8 cellular contexts compared by ENCODE assay signal in the genomic region with DNA sequence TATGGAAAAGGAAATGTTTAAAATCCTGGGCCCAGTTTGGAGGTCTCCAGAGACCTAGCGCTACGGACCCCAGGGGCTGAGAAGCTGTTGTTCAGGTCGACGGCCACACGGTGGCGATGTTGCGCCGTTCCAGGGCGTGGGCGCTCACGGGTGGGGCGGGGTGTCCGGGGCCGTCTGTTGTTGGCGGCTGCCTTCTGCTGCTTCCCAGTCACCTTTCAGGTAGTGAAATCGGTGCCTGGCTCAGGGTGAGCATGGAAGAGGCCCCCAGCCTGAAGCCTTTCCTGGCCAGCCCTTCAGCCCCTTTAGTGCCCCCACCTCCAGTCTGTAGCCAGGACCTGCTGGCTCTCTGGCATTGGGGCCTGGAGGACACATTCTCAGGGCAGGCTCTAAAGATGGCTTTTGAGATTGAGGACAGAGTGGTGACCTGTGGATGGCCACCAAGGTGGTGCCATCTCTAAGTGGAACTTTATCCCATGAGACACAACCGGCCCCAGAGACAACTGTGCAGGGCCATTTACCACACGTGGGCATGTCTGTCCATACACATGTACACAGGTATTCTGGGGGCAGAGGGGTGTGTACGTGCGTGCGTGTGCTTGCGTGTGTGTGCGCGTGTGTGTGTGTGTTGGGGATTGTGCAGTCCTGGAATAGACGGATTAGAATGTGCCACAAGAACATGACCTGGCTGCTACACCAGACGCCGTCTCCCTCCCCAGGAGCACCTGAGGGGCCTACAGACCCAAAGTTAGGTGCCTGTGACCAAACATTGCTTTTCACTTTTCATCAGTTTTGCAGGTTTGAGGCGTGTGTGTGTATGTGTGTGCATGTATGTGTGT. TPM values are rescaled to one million over a fixed set of nuclear protein-coding genes. Genes with fewer than 3 reads are reported as not detected.
DNase-seq lines count a peak whose midpoint lies in the region; ATAC-seq and TF ChIP-seq lines count a peak whose summit lies in the region.

No MANE protein-coding gene starts in this region.

- H3K4me3 ChIP-seq in adrenal gland, result no peak overlapping the region
- peak overlapping the region in 2 of 3 donors; percentile 22 to 38 for H3K4me3 ChIP-seq in skeletal muscle tissue (ENCODE audit: low read length in 3 of 3)

- no peak overlapping the region for H3K27ac Mint-ChIP-seq in T-helper 17 cell

- H3K4me1 Mint-ChIP-seq in T-helper 17 cell, result no peaks in the 10 kb centered on the region

- no peak overlapping the region for H3K4me3 Mint-ChIP-seq in T-helper 17 cell

- peak overlapping the region in 1 of 3 donors; percentile 45 for H3K9ac ChIP-seq in skeletal muscle tissue (ENCODE audit: low read depth in 1 of 3, low read length in 3 of 3)

- H3K27me3 ChIP-seq in adrenal gland, result no peaks in the 10 kb centered on the region
- peaks cover 3 to 25% (median 9%) of the 10 kb centered on the region in 3 donors for H3K27me3 ChIP-seq in skeletal muscle tissue (ENCODE audit: control insufficient read depth in 3 of 3, insufficient read depth in 3 of 3, low read length in 3 of 3)

- H3K36me3 Mint-ChIP-seq in T-helper 17 cell (ENCODE audit: low read depth), result no peaks in the 10 kb centered on the region

- in situ Hi-C loops in KBM-7 (cut with MboI; ENCODE audit: low pct_unique_long_range_greater_than_20kb, low sequenced_read_pairs), result loop anchor here (10.0 to 25.0 kb wide), 2 partner anchors 211 to 649 kb away; partner anchors contain the start of gene ADAMTS8

- no peaks in the 10 kb centered on the region for H3K36me3 ChIP-seq in adrenal gland (replicated peaks in 1 of 2)
- H3K36me3 ChIP-seq in skeletal muscle tissue (ENCODE audit: control insufficient read depth in 3 of 3, insufficient read depth in 3 of 3, low read length in 3 of 3), result no peaks in the 10 kb centered on the region

- H3K27ac ChIP-seq in adrenal gland (no peak overlapping the region), skeletal muscle tissue (ENCODE audit: low read depth, low read length) (no peak overlapping the region)

- DNase-seq in DMS114 treated with DMSO at 0.1 percent for 48 hours (lab: John Stamatoyannopoulos, UW; ENCODE audit: unreplicated experiment) (peak; percentile 4), KBM-7 (peak; percentile 58), T-helper 17 cell (peak; percentile 49 to 70 (median 59)), adrenal gland (peak; percentile 43 to 72 (median 50)), hepatic stellate cell (ENCODE audit: low spot score) (peak; percentile 80), occipital lobe (lab: John Stamatoyannopoulos, UW) (no peak)

- TF ChIP-seq CTCF in adrenal gland (IDR thresholded peaks at IDR 0.05), result peak; percentile 83 to 99 (median 92)

- peaks cover 28% of the 10 kb centered on the region for H3K27me3 Mint-ChIP-seq in T-helper 17 cell

- WGBS in adrenal gland, 4 donors, result 32 to 36% (median 35%) methylated on average over 21 to 28 of the region's 28 CpGs

- H3K4me1 ChIP-seq in adrenal gland (replicated peaks in 1 of 2), result no peaks in the 10 kb centered on the region
- peaks cover 3 to 5% (median 4%) of the 10 kb centered on the region in 3 donors for H3K4me1 ChIP-seq in skeletal muscle tissue (ENCODE audit: control insufficient read depth in 3 of 3, insufficient read depth in 3 of 3, low read length in 3 of 3)

- no peaks in the 10 kb centered on the region for H3K9me3 ChIP-seq in T-helper 17 cell (ENCODE audit: control insufficient read depth, low read length, poor library complexity, severe bottlenecking)
- H3K9me3 ChIP-seq in adrenal gland (replicated peaks in 1 of 3), result no peaks in the 10 kb centered on the region
- H3K9me3 ChIP-seq in skeletal muscle tissue (ENCODE audit: control insufficient read depth in 3 of 3, low read length in 3 of 3), result no peaks in the 10 kb centered on the region

- ATAC-seq in GM21447 (IDR thresholded peaks at IDR 0.05; ENCODE audit: unreplicated experiment), result peak; percentile 81
- ATAC-seq in T-helper 17 cell, result peak; percentile 95

- no peak for TF ChIP-seq POLR2A in adrenal gland (IDR thresholded peaks at IDR 0.05)

- intact Hi-C loops in adrenal gland (cut with DNase I), result loop anchor here (5.0 to 10.0 kb wide), 2 partner anchors 101 to 214 kb away; partner anchors contain the start of genes ADAMTS8 (in 2 of the 2) and ZBTB44 (in 1 of the 2)

RNA-seq across cellular contexts. Expression of gene ST14, which starts 53.8 kb away (rescaled TPM):
- 1 to 10 TPM in 1 of 2 donors, under 1 TPM in 1; 0.81 to 1.1 TPM for total RNA-seq in T-helper 17 cell
- total RNA-seq in adrenal gland, result 10 to 100 TPM in 5 of 8 donors, 1 to 10 TPM in 3; 2.5 to 41.0 (median 11.5) TPM
- 10 to 100 TPM in 1 of 3 donors, 1 to 10 TPM in 2; 3.0 to 13.4 (median 3.4) TPM for polyA plus RNA-seq in adrenal gland
- total RNA-seq in skeletal muscle tissue, result 0.52 TPM
- not detected for total RNA-seq in occipital lobe

Comparison
In these comparisons a context has a peak if more than half of its experiments do, and no peak if none do; other contexts are left out.
1. H3K4me3 ChIP-seq: peak in skeletal muscle tissue (2 of 3); none in adrenal gland (0 of 4).